20 cellular contexts compared by ENCODE assay signal in genomic region chr6:45901777-45902650, GRCh38.
DNase-seq lines count a peak whose midpoint lies in the region; TF ChIP-seq lines count a peak whose summit lies in the region.
"Had no signal": no experiment of that assay in that cellular context is flagged by ENCODE, and none has a peak within 500 bp of the region (broad histone marks: within the 10 kb centered on the region; RNA-seq: fewer than 3 reads in every experiment).

No MANE protein-coding gene starts in this region.

- H3K18ac ChIP-seq in neuronal stem cell (ENCODE audit: low read length): peak overlapping the region; percentile 44

- H4K91ac ChIP-seq in neuronal stem cell (ENCODE audit: low read depth, low read length, poor library complexity): no peak overlapping the region

- H3K27me3 ChIP-seq in breast epithelium: no peaks in the 10 kb centered on the region
- H3K27me3 ChIP-seq in HUES48 (ENCODE audit: control insufficient read depth, insufficient read depth, low read length): peaks cover 30% of the 10 kb centered on the region
- H3K27me3 ChIP-seq in neuronal stem cell (ENCODE audit: control insufficient read depth in 3 of 3, insufficient read depth in 3 of 3, low read depth in 1 of 3, low read length in 3 of 3): no peaks in the 10 kb centered on the region

- H3K9ac ChIP-seq in HUES48 (ENCODE audit: low read depth, low read length) (no peak overlapping the region), neuronal stem cell (ENCODE audit: low read depth, low read length, poor library complexity) (no peak overlapping the region)

- TF ChIP-seq CTCF in breast epithelium (IDR thresholded peaks at IDR 0.05): no peak
- TF ChIP-seq CTCF in MCF 10A (IDR thresholded peaks at IDR 0.05; ENCODE audit: unreplicated experiment): no peak
- 0 out of 2 replicates have a peak, but pooled peaks have one; percentile 2 for TF ChIP-seq CTCF in WI38 (IDR thresholded peaks at IDR 0.05; ENCODE audit: low read depth, low read length)

- H3K4ac ChIP-seq in neuronal stem cell (ENCODE audit: low read length): no peak overlapping the region

- H3K27ac ChIP-seq in breast epithelium (peak overlapping the region; percentile 65 to 69), HUES48 (ENCODE audit: low read depth, low read length) (peak overlapping the region; percentile 84), neuronal stem cell (replicated peaks; ENCODE audit: low read length) (no peak overlapping the region)

- no peaks in the 10 kb centered on the region for H3K9me3 ChIP-seq in breast epithelium
- no peaks in the 10 kb centered on the region for H3K9me3 ChIP-seq in HUES48 (ENCODE audit: control insufficient read depth, insufficient read depth, low read length)
- no peaks in the 10 kb centered on the region for H3K9me3 ChIP-seq in neuronal stem cell (replicated peaks in 1 of 2; ENCODE audit: control insufficient read depth in 2 of 2, insufficient read depth in 1 of 2, low read depth in 1 of 2, low read length in 2 of 2)
- H3K9me3 ChIP-seq: HAP-1 had no signal

- BruUV-seq in MCF 10A (replicated peaks; lab: Mats Ljungman, UMichigan): no TSS peak

- WGBS in neuronal stem cell (ENCODE audit: extremely low coverage in 2 of 2, insufficient read length in 2 of 2, insufficient replicate concordance in 1 of 2), 2 donors: no CpG with 5 or more reads among the region's 7 CpGs

- POLR2A ChIA-PET in MCF 10A (lab: Yijun Ruan, JAX): interaction anchor here (0.7 kb wide), 1 partner anchor 17 kb away, joined by 5 read pairs; no protein-coding TSS in a partner anchor

- no peaks in the 10 kb centered on the region for H3K79me1 ChIP-seq in neuronal stem cell (ENCODE audit: low read depth, low read length)

- H2BK120ac ChIP-seq in neuronal stem cell (ENCODE audit: low read depth, low read length): no peak overlapping the region

- no peak overlapping the region for H2AK5ac ChIP-seq in neuronal stem cell (ENCODE audit: low read depth, low read length)

- H3K4me3 Mint-ChIP-seq in MCF 10A (ENCODE audit: unreplicated experiment): no peak overlapping the region
- H3K4me3 Mint-ChIP-seq: CD4-positive, CD25-positive, alpha-beta regulatory T cell had no signal

- no peak overlapping the region for H2BK5ac ChIP-seq in neuronal stem cell (ENCODE audit: low read length)

- CTCF ChIA-PET in MCF 10A (lab: Yijun Ruan, JAX): interaction anchor here (0.7 kb wide), 1 partner anchor 651 kb away, joined by 3 read pairs; no protein-coding TSS in a partner anchor

- peaks cover 5% of the 10 kb centered on the region for H3K27me3 Mint-ChIP-seq in MCF 10A (ENCODE audit: insufficient read depth, unreplicated experiment)

- no peak overlapping the region for H2BK15ac ChIP-seq in neuronal stem cell (ENCODE audit: low read length)

- no peaks in the 10 kb centered on the region for H3K9me3 Mint-ChIP-seq in MCF 10A (ENCODE audit: unreplicated experiment)

- no peak overlapping the region for H3K4me3 ChIP-seq in breast epithelium
- no peak overlapping the region for H3K4me3 ChIP-seq in HUES48 (ENCODE audit: low read depth, low read length)
- no peak overlapping the region for H3K4me3 ChIP-seq in WI38 (ENCODE audit: low read depth, low read length)
- no peak overlapping the region for H3K4me3 ChIP-seq in neuronal stem cell (ENCODE audit: low read length in 2 of 2)
- H3K4me3 ChIP-seq: GM12878, HAP-1 had no signal

- DNase-seq in breast epithelium (ENCODE audit: low spot score in 2 of 2) (no peak), MCF 10A (ENCODE audit: unreplicated experiment) (no peak), neuronal stem cell (ENCODE audit: low spot score) (no peak), AML-193 (lab: John Stamatoyannopoulos, UW) (no peak), H4 (ENCODE audit: low spot score) (no peak)
- DNase-seq: CD4-positive, CD25-positive, alpha-beta regulatory T cell; COR-L47; DND-41; KG1; NCI-H1092 treated with DMSO at 0.1 percent for 48 hours; NCI-H1436 treated with DMSO at 0.1 percent for 48 hours; NCI-H1930; NCI-H2227 treated with DMSO at 0.1 percent for 48 hours; NCI-H510A treated with DMSO at 0.1 percent for 48 hours; NCI-H748 treated with DMSO at 0.1 percent for 48 hours; SIG-M5 had no signal

- H3K23ac ChIP-seq in neuronal stem cell (ENCODE audit: low read depth, low read length, poor library complexity): no peak overlapping the region

- H3K27ac Mint-ChIP-seq in MCF 10A (ENCODE audit: low read depth, unreplicated experiment): no peak overlapping the region

- H4K8ac ChIP-seq in neuronal stem cell (ENCODE audit: low read depth, low read length): no peak overlapping the region

- no peak overlapping the region for H3K4me2 ChIP-seq in neuronal stem cell (ENCODE audit: insufficient read depth, low read length, poor library complexity, severe bottlenecking)

- H3K4me1 ChIP-seq in breast epithelium (no peaks in the 10 kb centered on the region), HUES48 (ENCODE audit: control insufficient read depth, insufficient read depth, low read length) (peaks cover 38% of the 10 kb centered on the region), neuronal stem cell (ENCODE audit: control insufficient read depth in 2 of 2, insufficient read depth in 1 of 2, low read depth in 1 of 2, low read length in 2 of 2) (peaks cover 4 to 11% of the 10 kb centered on the region in 2 donors)

- no peak overlapping the region for H3K14ac ChIP-seq in neuronal stem cell (ENCODE audit: low read length)

- H2BK12ac ChIP-seq in neuronal stem cell (ENCODE audit: low read length): no peak overlapping the region

- H3K4me1 Mint-ChIP-seq in MCF 10A (ENCODE audit: insufficient read depth, unreplicated experiment): no peaks in the 10 kb centered on the region
- H3K4me1 Mint-ChIP-seq: CD4-positive, CD25-positive, alpha-beta regulatory T cell had no signal

- intact Hi-C loops in breast epithelium (cut with DNase I; ENCODE audit: low total_unique reads) (no loop called here), MCF 10A (cut with micrococcal nuclease) (loop anchor here (10.0 kb wide), 1 partner anchor 137 kb away; no protein-coding TSS in a partner anchor)

- no peak overlapping the region for H2AFZ ChIP-seq in neuronal stem cell (ENCODE audit: low read length)

- no peak for TF ChIP-seq POLR2A in breast epithelium (IDR thresholded peaks at IDR 0.05)

- H3K36me3 ChIP-seq in breast epithelium (no peaks in the 10 kb centered on the region), HUES48 (ENCODE audit: control insufficient read depth, insufficient read depth, low read length) (no peaks in the 10 kb centered on the region), neuronal stem cell (replicated peaks in 1 of 2; ENCODE audit: control insufficient read depth in 2 of 2, insufficient read depth in 2 of 2, low read length in 2 of 2) (no peaks in the 10 kb centered on the region)
- H3K36me3 ChIP-seq: HAP-1 had no signal

- no peaks in the 10 kb centered on the region for H3K36me3 Mint-ChIP-seq in MCF 10A (ENCODE audit: insufficient read depth, unreplicated experiment)
